ENCODE assay signal across 11 cellular contexts in the genomic region with DNA sequence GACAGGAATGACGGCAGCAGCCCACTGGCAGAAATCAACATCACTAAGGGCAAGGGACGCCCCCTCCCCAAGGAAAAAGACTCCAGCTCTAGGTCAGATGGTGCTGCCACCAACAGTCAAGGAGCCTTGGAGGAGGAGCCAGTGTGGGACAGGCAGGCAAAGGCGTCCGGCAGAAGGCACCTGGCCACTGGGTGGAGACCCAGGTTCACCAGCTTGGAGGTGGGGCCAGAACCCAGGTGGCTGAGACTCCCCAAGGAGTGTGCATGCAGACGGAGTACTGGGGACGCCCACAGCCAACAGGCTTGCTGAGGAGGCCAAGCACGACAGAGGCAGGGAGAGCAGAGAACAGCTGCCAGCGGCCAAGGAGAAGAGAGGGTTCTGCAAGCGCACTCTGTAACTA. TPM values are rescaled to one million over a fixed set of nuclear protein-coding genes. Genes with fewer than 3 reads are reported as not detected.
DNase-seq lines count a peak whose midpoint lies in the region; ATAC-seq and TF ChIP-seq lines count a peak whose summit lies in the region.
"Had no signal": no experiment of that assay in that cellular context is flagged by ENCODE, and none has a peak within 500 bp of the region (broad histone marks: within the 10 kb centered on the region; RNA-seq: fewer than 3 reads in every experiment).

No MANE protein-coding gene starts in this region.

- no peak for TF ChIP-seq POLR2A in sigmoid colon (IDR thresholded peaks at IDR 0.05)

- H3K27me3 ChIP-seq in sigmoid colon, result no peaks in the 10 kb centered on the region
- H3K27me3 ChIP-seq: heart left ventricle had no signal

- DNase-seq in NCI-H345 (lab: John Stamatoyannopoulos, UW) (peak; percentile 13), NCI-H345 treated with DMSO at 0.1 percent for 48 hours (lab: John Stamatoyannopoulos, UW; ENCODE audit: unreplicated experiment) (no peak), NCI-H187 treated with DMSO at 0.1 percent for 48 hours (lab: John Stamatoyannopoulos, UW) (peak; percentile 2), germinal center (ENCODE audit: low spot score) (peak; percentile 26), sigmoid colon (peak; percentile 64), NCI-H446 (lab: John Stamatoyannopoulos, UW) (no peak)
- no peak for DNase-seq in stimulated activated naive CD4-positive, alpha-beta T cell treated with Interleukin-2 at 50 U/mL for 16 hours (lab: John Stamatoyannopoulos, UW)
- DNase-seq: heart left ventricle, NCI-H2227 treated with DMSO at 0.1 percent for 48 hours had no signal

- ATAC-seq in GM18867 (IDR thresholded peaks at IDR 0.05; ENCODE audit: unreplicated experiment), result no peak
- ATAC-seq: heart left ventricle, left lobe of liver had no signal

- TF ChIP-seq EP300 in sigmoid colon (IDR thresholded peaks at IDR 0.05), result no peak

- 54 to 74% methylated on average over 9 of the region's 9 CpGs for WGBS in sigmoid colon, 2 donors

- no peaks in the 10 kb centered on the region for H3K9me3 ChIP-seq in sigmoid colon
- H3K9me3 ChIP-seq: heart left ventricle had no signal

- no peak overlapping the region for H3K4me3 ChIP-seq in sigmoid colon
- H3K4me3 ChIP-seq: heart left ventricle had no signal

- peaks cover 22 to 85% (median 55%) of the 10 kb centered on the region in 4 donors for H3K36me3 ChIP-seq in sigmoid colon

- no peak overlapping the region for H3K27ac ChIP-seq in sigmoid colon
- H3K27ac ChIP-seq: heart left ventricle had no signal

- TF ChIP-seq CTCF in sigmoid colon (IDR thresholded peaks at IDR 0.05), result no peak

- intact Hi-C loops in sigmoid colon (cut with DNase I), result loop anchor here (10.0 kb wide), 1 partner anchor 389 kb away; a partner anchor contains a TSS

- peaks cover 0 to 5% (median 0%) of the 10 kb centered on the region in 4 donors for H3K4me1 ChIP-seq in sigmoid colon

RNA-seq across cellular contexts. Expression of a gene that starts 35.2 kb away (rescaled TPM):
- total RNA-seq in sigmoid colon, result 10 to 100 TPM; 11.0 to 26.9 (median 14.7) TPM
- polyA plus RNA-seq in sigmoid colon, result 10 to 100 TPM in 2 of 3 donors, 1 to 10 TPM in 1; 7.8 to 23.1 (median 10.2) TPM

RNA-seq across cellular contexts. Expression of a gene that starts 59.7 kb away (rescaled TPM):
- 10 to 100 TPM; 49.2 to 63.9 (median 56.9) TPM for total RNA-seq in sigmoid colon
- 10 to 100 TPM; 10.8 to 81.0 (median 16.9) TPM for polyA plus RNA-seq in sigmoid colon

Comparison
In these comparisons a context has a peak if more than half of its experiments do, and no peak if none do; other contexts are left out.
1. DNase-seq: peak in NCI-H345 (single experiment), NCI-H187 treated with DMSO at 0.1 percent for 48 hours (single experiment), germinal center (single experiment) and sigmoid colon (single experiment); none in NCI-H345 treated with DMSO at 0.1 percent for 48 hours (single experiment), stimulated activated naive CD4-positive, alpha-beta T cell treated with Interleukin-2 at 50 U/mL for 16 hours (single experiment) and NCI-H446 (0 of 2).